Comparison of ENCODE assay signal across 8 cellular contexts in genomic region chr11:35139883-35140282, GRCh38. TPM values are rescaled to one million over a fixed set of nuclear protein-coding genes. Genes with fewer than 3 reads are reported as not detected.
A peak's percentile ranks its signal among the peaks of the same experiment; 100 is the strongest.
DNase-seq lines count a peak whose midpoint lies in the region; TF ChIP-seq lines count a peak whose summit lies in the region.

No MANE protein-coding gene starts in this region.

- intact Hi-C loops in stomach (cut with DNase I; ENCODE audit: low total_unique reads): no loop called here

- DNase-seq in T-helper 1 cell (no peak), hepatocyte (ENCODE audit: low spot score) (no peak), stomach (no peak), NCI-H146 treated with DMSO at 0.1 percent for 48 hours (lab: John Stamatoyannopoulos, UW; ENCODE audit: unreplicated experiment) (no peak), NK-92 (lab: John Stamatoyannopoulos, UW; ENCODE audit: unreplicated experiment) (no peak), GF-D8 (lab: John Stamatoyannopoulos, UW) (no peak)
- DNase-seq in activated CD4-positive, alpha-beta memory T cell treated with anti-CD3 and anti-CD28 coated beads, Interleukin-2, amount 10 ng/mL, durations not matched to agents 7 days and 5 days: no peak

- peaks cover 38% of the 10 kb centered on the region for H3K27me3 ChIP-seq in hepatocyte
- H3K27me3 ChIP-seq in stomach: no peaks in the 10 kb centered on the region

- no peaks in the 10 kb centered on the region for H3K9me3 Mint-ChIP-seq in T-helper 1 cell treated with Interleukin-12 subunit alpha and Interleukin-12 subunit beta and Interleukin-4 antibody, amounts not matched to agents 30 μg/mL and 1 μg/mL, for 36 hours
- H3K9me3 Mint-ChIP-seq in activated CD4-positive, alpha-beta memory T cell treated with anti-CD3 and anti-CD28 coated beads, Interleukin-2, amount 10 ng/mL, durations not matched to agents 7 days and 5 days: no peaks in the 10 kb centered on the region

- H3K36me3 Mint-ChIP-seq in T-helper 1 cell treated with Interleukin-12 subunit alpha and Interleukin-12 subunit beta and Interleukin-4 antibody, amounts not matched to agents 30 μg/mL and 1 μg/mL, for 36 hours (ENCODE audit: low read depth): peaks cover 21% of the 10 kb centered on the region
- H3K36me3 Mint-ChIP-seq in activated CD4-positive, alpha-beta memory T cell treated with anti-CD3 and anti-CD28 coated beads, Interleukin-2, amount 10 ng/mL, durations not matched to agents 7 days and 5 days (ENCODE audit: low read depth): peaks cover 55% of the 10 kb centered on the region

- H3K4me3 ChIP-seq in hepatocyte: peak overlapping the region; percentile 84
- peak overlapping the region; percentile 64 to 79 (median 71) for H3K4me3 ChIP-seq in stomach

- H3K4me1 ChIP-seq in hepatocyte (ENCODE audit: insufficient read depth) (no peaks in the 10 kb centered on the region), stomach (peaks cover 27 to 66% (median 48%) of the 10 kb centered on the region in 4 donors)

- no peaks in the 10 kb centered on the region for H4K20me1 ChIP-seq in hepatocyte (ENCODE audit: insufficient read depth, poor library complexity, severe bottlenecking)

- no peaks in the 10 kb centered on the region for H3K9me3 ChIP-seq in hepatocyte (ENCODE audit: low read depth)
- H3K9me3 ChIP-seq in stomach: no peaks in the 10 kb centered on the region

- H3K4me2 ChIP-seq in hepatocyte: peak overlapping the region; percentile 97

- TF ChIP-seq CTCF in hepatocyte (IDR thresholded peaks at IDR 0.05; ENCODE audit: poor library complexity) (no peak), stomach (IDR thresholded peaks at IDR 0.05) (no peak)

- POLR2A ChIA-PET in activated CD4-positive, alpha-beta memory T cell treated with anti-CD3 and anti-CD28 coated beads, Interleukin-2, amount 10 ng/mL, durations not matched to agents 7 days and 5 days (lab: Charles Lee): interaction anchor here (0.9 to 15.4 kb wide), 27 partner anchors 10 to 251 kb away, joined by 3 to 634 read pairs (median 15); partner anchors contain the start of genes APIP and PDHX

- H3K36me3 ChIP-seq in hepatocyte (replicated peaks; ENCODE audit: insufficient read depth, low read depth) (no peaks in the 10 kb centered on the region), stomach (no peaks in the 10 kb centered on the region)

- TF ChIP-seq POLR2A in stomach (IDR thresholded peaks at IDR 0.05): no peak

- no peak for TF ChIP-seq EP300 in stomach (IDR thresholded peaks at IDR 0.05)

- H3K4me1 Mint-ChIP-seq in T-helper 1 cell treated with Interleukin-12 subunit alpha and Interleukin-12 subunit beta and Interleukin-4 antibody, amounts not matched to agents 30 μg/mL and 1 μg/mL, for 36 hours (ENCODE audit: low read depth): peaks cover 51% of the 10 kb centered on the region
- peaks cover 49% of the 10 kb centered on the region for H3K4me1 Mint-ChIP-seq in activated CD4-positive, alpha-beta memory T cell treated with anti-CD3 and anti-CD28 coated beads, Interleukin-2, amount 10 ng/mL, durations not matched to agents 7 days and 5 days

- H3K4me3 Mint-ChIP-seq in T-helper 1 cell treated with Interleukin-12 subunit alpha and Interleukin-12 subunit beta and Interleukin-4 antibody, amounts not matched to agents 30 μg/mL and 1 μg/mL, for 36 hours: peak overlapping the region; percentile 85
- peak overlapping the region; percentile 97 for H3K4me3 Mint-ChIP-seq in activated CD4-positive, alpha-beta memory T cell treated with anti-CD3 and anti-CD28 coated beads, Interleukin-2, amount 10 ng/mL, durations not matched to agents 7 days and 5 days

- WGBS in hepatocyte (ENCODE audit: low lambda C conversion rate, missing lambda C conversion rate): 53% methylated on average over 4 of the region's 4 CpGs
- WGBS in stomach, 5 donors: 6 to 19% (median 7%) methylated on average over 4 of the region's 4 CpGs

- no peaks in the 10 kb centered on the region for H3K9me2 ChIP-seq in hepatocyte (replicated peaks; ENCODE audit: insufficient read depth)

- no peak overlapping the region for H3K27ac ChIP-seq in hepatocyte
- peak overlapping the region; percentile 86 to 95 (median 91) for H3K27ac ChIP-seq in stomach

- CTCF ChIA-PET in activated CD4-positive, alpha-beta memory T cell treated with anti-CD3 and anti-CD28 coated beads, Interleukin-2, amount 10 ng/mL, durations not matched to agents 7 days and 5 days (lab: Charles Lee): interaction anchor here (0.9 to 5.0 kb wide), 17 partner anchors 20 to 251 kb away, joined by 3 to 49 read pairs (median 4); no protein-coding TSS in a partner anchor

- peak overlapping the region; percentile 94 for H3K27ac Mint-ChIP-seq in T-helper 1 cell treated with Interleukin-12 subunit alpha and Interleukin-12 subunit beta and Interleukin-4 antibody, amounts not matched to agents 30 μg/mL and 1 μg/mL, for 36 hours
- H3K27ac Mint-ChIP-seq in activated CD4-positive, alpha-beta memory T cell treated with anti-CD3 and anti-CD28 coated beads, Interleukin-2, amount 10 ng/mL, durations not matched to agents 7 days and 5 days: peak overlapping the region; percentile 90

- no peaks in the 10 kb centered on the region for H3K79me2 ChIP-seq in hepatocyte

- H3K27me3 Mint-ChIP-seq in T-helper 1 cell treated with Interleukin-12 subunit alpha and Interleukin-12 subunit beta and Interleukin-4 antibody, amounts not matched to agents 30 μg/mL and 1 μg/mL, for 36 hours (ENCODE audit: low read depth): peaks cover 7% of the 10 kb centered on the region
- H3K27me3 Mint-ChIP-seq in activated CD4-positive, alpha-beta memory T cell treated with anti-CD3 and anti-CD28 coated beads, Interleukin-2, amount 10 ng/mL, durations not matched to agents 7 days and 5 days: peaks cover 7% of the 10 kb centered on the region

- no peak overlapping the region for H2AFZ ChIP-seq in hepatocyte

RNA-seq across cellular contexts. Expression of gene CD44, which starts 0.9 kb away (rescaled TPM):
- total RNA-seq in activated CD4-positive, alpha-beta memory T cell treated with anti-CD3 and anti-CD28 coated beads, Interleukin-2, amount 10 ng/mL, durations not matched to agents 7 days and 5 days: 100 to 1,000 TPM; 634 to 645 TPM
- total RNA-seq in hepatocyte (17.5 and 23.4 TPM in 2 replicates), stomach (100 to 1,000 TPM in 3 of 5 donors, 10 to 100 TPM in 2; 47.5 to 229 (median 176) TPM)
- polyA plus RNA-seq in hepatocyte (13.7 and 29.5 TPM in 2 replicates), stomach (100 to 1,000 TPM in 1 of 3 donors, 10 to 100 TPM in 2; 52.4 to 125 (median 65.5) TPM)
